Comparison of ENCODE assay signal across 8 cellular contexts in genomic region chr19:28878862-28879566, GRCh38.
DNase-seq lines count a peak whose midpoint lies in the region; ATAC-seq and TF ChIP-seq lines count a peak whose summit lies in the region.

No MANE protein-coding gene starts in this region.

- TF ChIP-seq CTCF in OCI-LY1 (IDR thresholded peaks at IDR 0.05; ENCODE audit: low read length): peak; percentile 62
- TF ChIP-seq CTCF in fibroblast of lung (conservative IDR thresholded peaks at IDR 0.05 in 1 of 2, IDR thresholded peaks at IDR 0.05 in 1 of 2; ENCODE audit: low read depth in 1 of 2, low read length in 2 of 2): peak; percentile 59 to 60
- peak; percentile 90 for TF ChIP-seq CTCF in neural crest cell (conservative IDR thresholded peaks at IDR 0.05)
- peak; percentile 57 for TF ChIP-seq CTCF in thoracic aorta (IDR thresholded peaks at IDR 0.05)

- H4K20me1 ChIP-seq in OCI-LY1 (ENCODE audit: insufficient read depth, low read length): no peaks in the 10 kb centered on the region
- H4K20me1 ChIP-seq in fibroblast of lung (ENCODE audit: control insufficient read depth, extremely low read depth, insufficient read depth, low read length): no peaks in the 10 kb centered on the region

- H3K9ac ChIP-seq in OCI-LY1 (ENCODE audit: low read length) (no peak overlapping the region), fibroblast of lung (ENCODE audit: insufficient read depth, low read length) (no peak overlapping the region)

- H3F3A ChIP-seq in OCI-LY1 (ENCODE audit: insufficient read depth, low read length): no peaks in the 10 kb centered on the region

- H3K9me2 ChIP-seq in OCI-LY1 (ENCODE audit: low read depth, low read length): no peaks in the 10 kb centered on the region

- no peaks in the 10 kb centered on the region for H3K79me2 ChIP-seq in OCI-LY1 (ENCODE audit: insufficient read depth, low read length)
- no peaks in the 10 kb centered on the region for H3K79me2 ChIP-seq in fibroblast of lung (ENCODE audit: control insufficient read depth, insufficient read depth, low read length)

- no peaks in the 10 kb centered on the region for H3K9me3 Mint-ChIP-seq in neural crest cell

- H3K36me3 Mint-ChIP-seq in neural crest cell (ENCODE audit: low read depth): no peaks in the 10 kb centered on the region

- H3K36me3 ChIP-seq in OCI-LY1 (ENCODE audit: insufficient read depth, low read length) (no peaks in the 10 kb centered on the region), fibroblast of lung (ENCODE audit: control insufficient read depth, insufficient read depth, low read length) (no peaks in the 10 kb centered on the region), thoracic aorta (no peaks in the 10 kb centered on the region)

- H3K4me3 Mint-ChIP-seq in neural crest cell: no peak overlapping the region

- H3K27me3 Mint-ChIP-seq in neural crest cell (ENCODE audit: low read depth): peaks cover 3% of the 10 kb centered on the region

- no peak overlapping the region for H3K27ac Mint-ChIP-seq in neural crest cell (ENCODE audit: unreplicated experiment)

- H2AFZ ChIP-seq in OCI-LY1 (ENCODE audit: low read length) (no peak overlapping the region), fibroblast of lung (ENCODE audit: low read length) (no peak overlapping the region)

- DNase-seq in D341Med (ENCODE audit: low spot score): peak; percentile 56
- DNase-seq in HT-29 (ENCODE audit: low spot score): peak; percentile 91
- peak; percentile 47 for DNase-seq in activated T-cell treated with anti-CD3 and anti-CD28 coated beads for 48 hours (ENCODE audit: low read depth)
- DNase-seq in fibroblast of lung (ENCODE audit: low read depth in 2 of 2): peak; percentile 38 to 77
- peak; percentile 68 for DNase-seq in neural crest cell (ENCODE audit: low read depth, low spot score)
- DNase-seq in thoracic aorta (ENCODE audit: low spot score): peak; percentile 13

- H3K4me3 ChIP-seq in OCI-LY1 (ENCODE audit: low read depth, low read length, poor library complexity, severe bottlenecking) (no peak overlapping the region), fibroblast of lung (replicated peaks in 1 of 4; ENCODE audit: control extremely low read depth in 1 of 4, insufficient read depth in 1 of 4, low read depth in 3 of 4, low read length in 4 of 4) (no peak overlapping the region), thoracic aorta (no peak overlapping the region)

- H3K27ac ChIP-seq in OCI-LY1 (ENCODE audit: low read depth, low read length, poor library complexity, severe bottlenecking): no peak overlapping the region
- no peak overlapping the region for H3K27ac ChIP-seq in fibroblast of lung (ENCODE audit: insufficient read depth, low read length)
- no peak overlapping the region for H3K27ac ChIP-seq in thoracic aorta

- H3K4me2 ChIP-seq in OCI-LY1 (ENCODE audit: low read length) (no peak overlapping the region), fibroblast of lung (ENCODE audit: extremely low read depth, insufficient read depth, low read length) (no peak overlapping the region)

- peaks cover 20% of the 10 kb centered on the region for H3K4me1 Mint-ChIP-seq in neural crest cell

- H3K9me3 ChIP-seq in OCI-LY1 (ENCODE audit: low read length): no peaks in the 10 kb centered on the region
- no peaks in the 10 kb centered on the region for H3K9me3 ChIP-seq in fibroblast of lung (ENCODE audit: control insufficient read depth, insufficient read depth, low read depth, low read length)
- H3K9me3 ChIP-seq in thoracic aorta: no peaks in the 10 kb centered on the region

- H3K27me3 ChIP-seq in OCI-LY1 (ENCODE audit: insufficient read depth, low read length) (no peaks in the 10 kb centered on the region), fibroblast of lung (ENCODE audit: control insufficient read depth, insufficient read depth, low read length) (peaks cover 3% of the 10 kb centered on the region), thoracic aorta (replicated peaks; ENCODE audit: insufficient read depth) (no peaks in the 10 kb centered on the region)

- H3K4me1 ChIP-seq in OCI-LY1 (ENCODE audit: insufficient read depth, low read length, severe bottlenecking) (no peaks in the 10 kb centered on the region), fibroblast of lung (ENCODE audit: control insufficient read depth, extremely low read depth, insufficient read depth, low read length) (peaks cover 11% of the 10 kb centered on the region), thoracic aorta (ENCODE audit: control insufficient read depth in 1 of 2, low read depth in 2 of 2) (peaks cover 0 to 8% of the 10 kb centered on the region in 2 donors)

- ATAC-seq in thoracic aorta (ENCODE audit: insufficient number of reproducible peaks, low FRiP score, low read depth) (no peak), GM21576 (IDR thresholded peaks at IDR 0.05; ENCODE audit: unreplicated experiment) (no peak)

Comparison
In these comparisons a context has a peak if more than half of its experiments do, and no peak if none do; other contexts are left out.
1. DNase-seq: peak in every context shown above with its lines; median percentile 91 in HT-29; 68 in neural crest cell; 58 in fibroblast of lung; 56 in D341Med; 47 in activated T-cell treated with anti-CD3 and anti-CD28 coated beads for 48 hours; 13 in thoracic aorta.